In the genomic region with DNA sequence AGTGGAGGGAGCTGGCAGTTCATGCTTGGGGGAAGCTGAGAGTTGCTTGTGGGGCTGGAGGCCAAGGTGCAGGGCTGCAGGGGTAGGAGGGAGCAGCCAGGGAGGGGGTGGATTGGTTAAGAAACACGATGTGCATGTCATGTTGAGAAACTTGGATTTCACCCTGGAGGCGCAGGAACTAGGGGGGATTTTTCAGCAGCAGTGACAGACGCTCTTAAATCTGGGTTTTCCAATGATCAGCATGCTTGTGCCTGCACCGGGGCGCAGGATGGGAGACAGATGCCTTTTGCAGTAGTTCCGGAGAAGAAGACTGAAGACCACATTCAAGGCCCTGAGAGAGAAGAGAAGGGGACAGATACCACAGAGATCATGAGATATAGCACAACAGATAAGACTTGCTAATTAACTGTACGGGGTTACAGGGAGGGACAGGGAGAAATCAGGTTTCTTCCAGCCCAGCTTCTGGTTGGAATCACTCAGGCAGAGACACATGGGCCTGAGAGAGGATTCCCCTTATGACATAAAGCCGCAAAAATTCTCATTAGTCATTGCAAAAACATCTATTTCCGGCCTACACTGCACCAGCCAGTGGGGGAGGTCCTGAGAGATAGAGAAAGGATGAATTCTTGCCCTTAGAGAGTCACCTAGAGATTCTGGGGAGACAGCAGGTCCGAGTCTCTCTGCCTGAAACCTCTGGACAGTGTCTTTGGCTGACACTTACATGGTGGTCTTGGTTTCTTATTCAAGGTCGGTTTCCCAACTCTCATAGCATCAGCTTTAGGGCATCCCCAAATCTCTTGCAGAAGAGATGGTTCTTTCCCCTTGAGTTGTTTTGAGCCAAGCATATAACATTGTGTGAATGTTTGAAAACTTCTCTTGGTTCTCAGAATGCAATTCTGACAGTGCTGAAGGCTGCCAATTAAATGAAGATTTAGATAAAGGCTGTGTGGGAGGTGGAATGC, we compare ENCODE assay signal across 8 cellular contexts. TPM values are rescaled to one million over a fixed set of nuclear protein-coding genes. Genes with fewer than 3 reads are reported as not detected.
A peak's percentile ranks its signal among the peaks of the same experiment; 100 is the strongest.
DNase-seq lines count a peak whose midpoint lies in the region; ATAC-seq and TF ChIP-seq lines count a peak whose summit lies in the region.

No MANE protein-coding gene starts in this region.

- no peak overlapping the region for H3K4me3 ChIP-seq in A673 (ENCODE audit: low read depth, low read length, poor library complexity, severe bottlenecking)
- peak overlapping the region; percentile 26 for H3K4me3 ChIP-seq in choroid plexus epithelial cell (ENCODE audit: low read depth, low read length)
- no peak overlapping the region for H3K4me3 ChIP-seq in adrenal gland

- no peak for TF ChIP-seq POLR2A in adrenal gland (IDR thresholded peaks at IDR 0.05)

- TF ChIP-seq CTCF in A673 (conservative IDR thresholded peaks at IDR 0.05; ENCODE audit: low read depth, low read length) (no peak), choroid plexus epithelial cell (conservative IDR thresholded peaks at IDR 0.05; ENCODE audit: low read depth, low read length) (no peak), adrenal gland (IDR thresholded peaks at IDR 0.05) (no peak)

- H3K9me3 ChIP-seq in A673 (ENCODE audit: low read depth, low read length, poor library complexity, severe bottlenecking) (no peaks in the 10 kb centered on the region), adrenal gland (replicated peaks in 1 of 3) (no peaks in the 10 kb centered on the region)

- no peaks in the 10 kb centered on the region for H3K36me3 ChIP-seq in A673 (ENCODE audit: insufficient read depth, low read length, poor library complexity, severe bottlenecking)
- H3K36me3 ChIP-seq in adrenal gland (replicated peaks in 1 of 2): no peaks in the 10 kb centered on the region

- 58 to 62% (median 60%) methylated on average over 11 of the region's 11 CpGs for WGBS in adrenal gland, 4 donors

- ATAC-seq in GM19043 (IDR thresholded peaks at IDR 0.05; ENCODE audit: low read depth, unreplicated experiment) (peak; percentile 68), HG03175 (IDR thresholded peaks at IDR 0.05; ENCODE audit: unreplicated experiment) (peak; percentile 82)

- peak overlapping the region; percentile 51 for H3K27ac ChIP-seq in A673 (ENCODE audit: low read depth, low read length, poor library complexity, severe bottlenecking)
- peak overlapping the region in 1 of 5 donors; percentile 15 for H3K27ac ChIP-seq in adrenal gland

- DNase-seq in A673 (ENCODE audit: low spot score) (peak; percentile 81), T-helper 1 cell (peak in 4 of 5 donors; percentile 21 to 88 (median 26)), choroid plexus epithelial cell (ENCODE audit: low read depth) (peak; percentile 96), non-pigmented ciliary epithelial cell (ENCODE audit: low read depth) (peak; percentile 87), SKM-1 treated with dmso at 0.1 percent for 144 hours (lab: John Stamatoyannopoulos, UW; ENCODE audit: unreplicated experiment) (no peak), adrenal gland (no peak)

- H3K27me3 ChIP-seq in A673 (replicated peaks; ENCODE audit: insufficient read depth, low read depth, low read length, poor library complexity): peaks cover 4% of the 10 kb centered on the region
- H3K27me3 ChIP-seq in adrenal gland: no peaks in the 10 kb centered on the region

- CTCF ChIA-PET in A673 (lab: Charles Lee): no interaction called here

- intact Hi-C loops in A673 (cut with micrococcal nuclease; ENCODE audit: unreplicated experiment) (no loop called here), adrenal gland (cut with DNase I) (no loop called here)

- POLR2A ChIA-PET in A673 (lab: Charles Lee; ENCODE audit: low non-redundant PET): no interaction called here

- BruUV-seq in A673 (replicated peaks; lab: Mats Ljungman, UMichigan): TSS peak; percentile 33

- peaks cover 30% of the 10 kb centered on the region for H3K4me1 ChIP-seq in A673 (ENCODE audit: insufficient read depth, low read length, poor library complexity, severe bottlenecking)
- no peaks in the 10 kb centered on the region for H3K4me1 ChIP-seq in adrenal gland (replicated peaks in 1 of 2)

RNA-seq across cellular contexts. Expression of a gene that starts 27.1 kb away (rescaled TPM):
- total RNA-seq in A673 (2021) (1.3 and 2.1 TPM in 2 replicates), adrenal gland (10 to 100 TPM in 1 of 8 donors, 1 to 10 TPM in 6, under 1 TPM in 1; 0.86 to 30.6 (median 2.4) TPM)
- 1 to 10 TPM in 2 of 3 donors, under 1 TPM in 1; 0.97 to 3.3 (median 1.6) TPM for polyA plus RNA-seq in adrenal gland

Comparison
In these comparisons a context has a peak if more than half of its experiments do, and no peak if none do; other contexts are left out.
1. DNase-seq: peak in A673 (single experiment), T-helper 1 cell (4 of 5), choroid plexus epithelial cell (single experiment) and non-pigmented ciliary epithelial cell (single experiment); none in SKM-1 treated with dmso at 0.1 percent for 144 hours (single experiment) and adrenal gland (0 of 7).